8 cellular contexts compared by ENCODE assay signal in the genomic region with DNA sequence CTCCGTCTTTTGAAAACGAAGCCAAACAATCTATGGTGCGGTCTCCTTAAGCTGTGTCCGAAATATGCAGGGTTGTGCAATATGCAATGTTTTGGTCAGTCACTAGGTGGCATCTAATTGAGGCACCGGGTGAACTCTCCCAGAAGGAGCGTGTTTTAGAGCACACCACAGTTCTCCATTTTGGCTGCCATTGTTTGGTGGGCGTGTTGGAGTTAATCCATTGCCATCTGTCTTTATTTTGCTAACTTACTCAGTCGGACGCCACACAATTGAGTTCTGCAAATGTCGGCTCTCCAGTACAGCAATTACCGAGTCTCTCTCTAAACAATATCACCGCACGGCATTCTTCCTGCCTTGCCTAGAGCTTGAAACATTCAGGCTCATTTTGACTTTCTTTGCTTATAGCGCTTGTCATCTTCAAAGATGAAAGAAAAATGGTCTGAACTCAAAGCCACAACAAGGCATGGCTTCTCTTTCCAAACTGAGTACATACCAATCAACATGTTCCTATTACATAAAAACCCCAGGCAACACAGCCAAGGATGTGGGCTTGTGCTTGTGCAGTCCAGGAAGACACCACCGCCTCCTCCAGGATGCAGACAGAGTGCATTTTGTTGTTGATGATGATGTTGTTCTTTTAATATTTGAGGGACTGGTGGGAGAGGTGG.
DNase-seq lines count a peak whose midpoint lies in the region; ATAC-seq and TF ChIP-seq lines count a peak whose summit lies in the region.

No MANE protein-coding gene starts in this region.

- peak; percentile 51 to 80 (median 70) for TF ChIP-seq CTCF in heart right ventricle (IDR thresholded peaks at IDR 0.05)

- intact Hi-C loops in heart right ventricle (cut with DNase I), result loop anchor here in 8 of 10 donors (1.0 to 10.0 kb wide), 12 partner anchors 41 to 251 kb away; no protein-coding TSS in a partner anchor

- 52 to 60% methylated on average over 15 of the region's 15 CpGs for whole genome bisulfite sequencing in heart right ventricle, 2 donors

- TF ChIP-seq POLR2A in Raji (IDR thresholded peaks at IDR 0.05; ENCODE audit: insufficient read depth, low read depth, low read length), result 0 out of 2 replicates have a peak, but pooled peaks have one; percentile 16

- peaks cover 0 to 11% (median 0%) of the 10 kb centered on the region in 9 donors for H3K4me1 ChIP-seq in heart right ventricle

- no peaks in the 10 kb centered on the region for H3K36me3 ChIP-seq in heart right ventricle

- peak; percentile 76 to 97 (median 95) for ATAC-seq in heart right ventricle
- no peak for ATAC-seq in GM19324 (IDR thresholded peaks at IDR 0.05; ENCODE audit: low FRiP score, unreplicated experiment)

- peak overlapping the region in 6 of 10 donors; percentile 10 to 62 (median 51) for H3K27ac ChIP-seq in heart right ventricle

- H3K4me3 ChIP-seq in heart right ventricle, result peak overlapping the region in 3 of 10 donors; percentile 21

- no peaks in the 10 kb centered on the region for H3K9me3 ChIP-seq in heart right ventricle

- no peaks in the 10 kb centered on the region for H3K27me3 ChIP-seq in heart right ventricle

- DNase-seq in COR-L47 (lab: John Stamatoyannopoulos, UW), result peak; percentile 52
- DNase-seq in HuH-7.5 (ENCODE audit: low spot score), result peak; percentile 42
- peak; percentile 80 for DNase-seq in amniotic epithelial cell (ENCODE audit: low read depth)
- peak in 1 of 2 donors; percentile 71 for DNase-seq in heart right ventricle
- DNase-seq in renal cortical epithelial cell (ENCODE audit: low read depth), result peak; percentile 44
- DNase-seq in kidney glomerular epithelial cell (lab: John Stamatoyannopoulos, UW), result no peak
